Comparison of ENCODE assay signal across 18 cellular contexts in the genomic region with DNA sequence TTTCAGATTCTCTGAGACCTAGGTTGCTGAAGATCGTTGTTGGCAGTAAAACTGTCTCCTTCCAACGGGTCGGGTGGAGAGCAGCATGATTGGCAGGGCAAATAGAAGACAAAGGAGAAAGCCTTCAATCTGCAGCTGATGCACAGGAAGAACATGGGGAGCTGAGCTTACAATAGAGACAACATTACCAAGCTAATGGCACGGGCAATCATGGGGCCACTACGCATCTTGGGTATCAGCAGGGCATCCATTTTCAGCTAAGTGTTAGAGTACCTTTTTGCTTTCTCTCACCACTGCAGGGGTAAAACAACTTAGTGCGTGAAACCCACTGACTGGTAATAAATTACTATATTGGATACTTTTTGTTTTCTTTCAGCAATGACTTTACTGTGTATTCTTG.
"Had no signal": no experiment of that assay in that cellular context is flagged by ENCODE, and none has a peak within 500 bp of the region (broad histone marks: within the 10 kb centered on the region; RNA-seq: fewer than 3 reads in every experiment).

No MANE protein-coding gene starts in this region.

- H3K9me3 Mint-ChIP-seq: activated naive CD8-positive, alpha-beta T cell treated with anti-CD3 and anti-CD28 coated beads, Interleukin-2, amount 10 ng/mL, durations not matched to agents 7 days and 5 days; stimulated activated naive CD8-positive, alpha-beta T cell treated with anti-CD3 and anti-CD28 coated beads, Interleukin-15, Interleukin-2, amounts not matched to agents 100 ng/mL and 50 ng/mL, for 24 hours; type B pancreatic cell had no signal

- H3K27me3 ChIP-seq: pancreas, sigmoid colon, spleen, suprapubic skin had no signal

- ATAC-seq: activated CD4-positive, CD25-positive, alpha-beta regulatory T cell treated with anti-CD3 and anti-CD28 coated beads, Interleukin-2, amount 50 U/mL, for 24 hours; heart left ventricle; left cardiac atrium; pancreas had no signal

- H3K4me3 ChIP-seq: heart left ventricle, lung, pancreas, sigmoid colon, spleen, suprapubic skin had no signal

- DNase-seq: activated CD4-positive, alpha-beta T cell treated with anti-CD3 and anti-CD28 coated beads, Interleukin-2, amount 50 U/mL, for 1 hour; activated CD8-positive, alpha-beta memory T cell treated with anti-CD3 and anti-CD28 coated beads for 24 hours; activated naive CD4-positive, alpha-beta T cell; activated naive CD8-positive, alpha-beta T cell treated with anti-CD3 and anti-CD28 coated beads, Interleukin-2, amount 10 ng/mL, durations not matched to agents 7 days and 5 days; cerebellar nuclear complex; left cardiac atrium; midbrain; pancreas; sigmoid colon; spleen; T-helper 9 cell had no signal

- H3K4me1 Mint-ChIP-seq: activated naive CD8-positive, alpha-beta T cell treated with anti-CD3 and anti-CD28 coated beads, Interleukin-2, amount 10 ng/mL, durations not matched to agents 7 days and 5 days had no signal

- H3K4me3 Mint-ChIP-seq: activated naive CD8-positive, alpha-beta T cell treated with anti-CD3 and anti-CD28 coated beads, Interleukin-2, amount 10 ng/mL, durations not matched to agents 7 days and 5 days; activated T-helper 1 cell treated with anti-CD3 and anti-CD28 coated beads, Interleukin-12 subunit alpha, Interleukin-12 subunit beta, Interleukin-2, Interleukin-4 antibody, amounts not matched to agents 30 ng/mL and 10 ng/mL and 1 ng/mL, durations not matched to agents 14 hours and 24 hours and 36 hours; stimulated activated naive CD8-positive, alpha-beta T cell treated with anti-CD3 and anti-CD28 coated beads, Interleukin-15, Interleukin-2, amounts not matched to agents 100 ng/mL and 50 ng/mL, for 24 hours; type B pancreatic cell had no signal

- H3K27ac Mint-ChIP-seq: activated naive CD8-positive, alpha-beta T cell treated with anti-CD3 and anti-CD28 coated beads, Interleukin-2, amount 10 ng/mL, durations not matched to agents 7 days and 5 days; activated T-helper 1 cell treated with anti-CD3 and anti-CD28 coated beads, Interleukin-12 subunit alpha, Interleukin-12 subunit beta, Interleukin-2, Interleukin-4 antibody, amounts not matched to agents 30 ng/mL and 10 ng/mL and 1 ng/mL, durations not matched to agents 14 hours and 24 hours and 36 hours; stimulated activated naive CD8-positive, alpha-beta T cell treated with anti-CD3 and anti-CD28 coated beads, Interleukin-15, Interleukin-2, amounts not matched to agents 100 ng/mL and 50 ng/mL, for 24 hours; type B pancreatic cell had no signal

- H3K4me1 ChIP-seq: heart left ventricle, pancreas, sigmoid colon, spleen, suprapubic skin had no signal

- H3K36me3 ChIP-seq: heart left ventricle, pancreas, sigmoid colon, spleen, suprapubic skin had no signal

- H3K36me3 Mint-ChIP-seq: activated naive CD8-positive, alpha-beta T cell treated with anti-CD3 and anti-CD28 coated beads, Interleukin-2, amount 10 ng/mL, durations not matched to agents 7 days and 5 days; type B pancreatic cell had no signal

- H3K27ac ChIP-seq: heart left ventricle, pancreas, sigmoid colon, spleen, suprapubic skin had no signal

- H3K27me3 Mint-ChIP-seq: stimulated activated naive CD8-positive, alpha-beta T cell treated with anti-CD3 and anti-CD28 coated beads, Interleukin-15, Interleukin-2, amounts not matched to agents 100 ng/mL and 50 ng/mL, for 24 hours had no signal

- H3K9me3 ChIP-seq: heart left ventricle, pancreas, sigmoid colon, spleen, suprapubic skin had no signal
